ENCODE assay signal across 8 cellular contexts in genomic region chrX:153927936-153928760, GRCh38. TPM values are rescaled to one million over a fixed set of nuclear protein-coding genes. Genes with fewer than 3 reads are reported as not detected.
A peak's percentile ranks its signal among the peaks of the same experiment; 100 is the strongest.
DNase-seq lines count a peak whose midpoint lies in the region; ATAC-seq and TF ChIP-seq lines count a peak whose summit lies in the region.

No MANE protein-coding gene starts in this region.

- peaks cover 17 to 37% of the 10 kb centered on the region in 2 donors for H3K36me3 Mint-ChIP-seq in CD14-positive monocyte

- H3K4me1 Mint-ChIP-seq in CD14-positive monocyte: peaks cover 26% of the 10 kb centered on the region

- TF ChIP-seq CTCF in CD14-positive monocyte (IDR thresholded peaks at IDR 0.05): no peak

- peaks cover 0 to 17% (median 6%) of the 10 kb centered on the region in 7 donors for H3K9me3 Mint-ChIP-seq in CD14-positive monocyte

- ATAC-seq in GM19372 (IDR thresholded peaks at IDR 0.05; ENCODE audit: low read depth, unreplicated experiment) (peak; percentile 74), HG03521 (IDR thresholded peaks at IDR 0.05; ENCODE audit: unreplicated experiment) (peak; percentile 70), left lobe of liver (peak; percentile 89)

- peak overlapping the region; percentile 93 to 99 (median 98) for H3K27ac Mint-ChIP-seq in CD14-positive monocyte

- H3K4me3 Mint-ChIP-seq in CD14-positive monocyte: peak overlapping the region; percentile 83 to 90

- intact Hi-C loops in CD14-positive monocyte (cut with micrococcal nuclease): loop anchor here (5.0 to 10.0 kb wide), 4 partner anchors 133 to 206 kb away; partner anchors contain the start of genes IDH3G (in 2 of the 2), SSR4 (in 2 of the 2), ABCD1 (in 1 of the 2) and BCAP31 (in 1 of the 2)

- peaks cover 0 to 29% (median 2%) of the 10 kb centered on the region in 3 donors for H3K27me3 Mint-ChIP-seq in CD14-positive monocyte (ENCODE audit: low read depth in 3 of 3)

- peak; percentile 92 for DNase-seq in CD14-positive monocyte (ENCODE audit: low spot score)
- DNase-seq in NCI-H69 (lab: John Stamatoyannopoulos, UW): peak; percentile 98
- peak; percentile 88 for DNase-seq in activated CD4-positive, alpha-beta T cell treated with anti-CD3 and anti-CD28 coated beads, Interleukin-2, amount 50 U/mL, for 1 hour
- DNase-seq in dedifferentiated amniotic fluid mesenchymal stem cell (ENCODE audit: extremely low spot score): peak; percentile 93
- DNase-seq in left lobe of liver (ENCODE audit: low spot score): peak; percentile 95
- DNase-seq in stimulated activated CD4-positive, alpha-beta T cell treated with anti-CD3 and anti-CD28 coated beads, Interleukin-2, amount 100 ng/mL, for 24 hours: peak; percentile 87 to 89

RNA-seq across cellular contexts. Expression of gene ARHGAP4, which starts 2.1 kb away (rescaled TPM):
- polyA plus RNA-seq in CD14-positive monocyte: 10 to 100 TPM; 51.5 to 64.4 TPM
- total RNA-seq in left lobe of liver: 8.1 TPM

RNA-seq across cellular contexts. Expression of gene NAA10, which starts 6.7 kb away (rescaled TPM):
- polyA plus RNA-seq in CD14-positive monocyte: 10 to 100 TPM; 46.7 to 47.9 TPM
- total RNA-seq in left lobe of liver: 38.0 TPM

RNA-seq across cellular contexts. Expression of gene RENBP, which starts 16.3 kb away (rescaled TPM):
- polyA plus RNA-seq in CD14-positive monocyte: 1 to 10 TPM; 2.7 to 3.8 TPM
- 5.5 TPM for total RNA-seq in left lobe of liver

RNA-seq across cellular contexts. Expression of gene AVPR2, which starts 23.7 kb away (rescaled TPM):
- under 1 TPM in 1 of 2 donors, not detected in 1; 0.14 TPM for polyA plus RNA-seq in CD14-positive monocyte
- total RNA-seq in left lobe of liver: not detected

RNA-seq across cellular contexts. Expression of gene L1CAM, which starts 42.2 kb away (rescaled TPM):
- polyA plus RNA-seq in CD14-positive monocyte: not detected
- total RNA-seq in left lobe of liver: 0.88 TPM

Comparison
In these comparisons a context has a peak if more than half of its experiments do, and no peak if none do; other contexts are left out.
1. Peak in every context shown above with its lines: DNase-seq and ATAC-seq.